ENCODE assay signal across 7 cellular contexts in genomic region chr16:21514474-21514840, GRCh38.
DNase-seq lines count a peak whose midpoint lies in the region; ATAC-seq and TF ChIP-seq lines count a peak whose summit lies in the region.
"Not testable (repeated sequence)": the region's sequence is repeated elsewhere in the genome, so short reads cannot be mapped to it uniquely, and the experiment has no call there.

No MANE protein-coding gene starts in this region.

- H3K9me3 Mint-ChIP-seq in activated T-cell treated with anti-CD3 and anti-CD28 coated beads, Interleukin-2, amount 50 U/mL, for 72 hours; chondrocyte (ENCODE audit: low read depth); nephron progenitor cell; stimulated activated memory B cell treated with anti-CD40 and anti-IgM and Interleukin-4, amounts not matched to agents 10 μg/mL and 1 μg/mL and 100 μg/mL, for 72 hours: not testable (repeated sequence)

- H3K4me3 ChIP-seq in GM12864 (ENCODE audit: low read depth, low read length): peak overlapping the region; percentile 50; the same call in 1 of the 2 replicates
- H3K4me3 ChIP-seq in RWPE2 (ENCODE audit: severe bottlenecking); left ventricle myocardium inferior: not testable (repeated sequence)

- peak overlapping the region; percentile 29 to 53 for H3K4me3 Mint-ChIP-seq in activated T-cell treated with anti-CD3 and anti-CD28 coated beads, Interleukin-2, amount 50 U/mL, for 72 hours
- not testable (repeated sequence) for H3K4me3 Mint-ChIP-seq in chondrocyte (ENCODE audit: unreplicated experiment)
- H3K4me3 Mint-ChIP-seq in nephron progenitor cell: peak overlapping the region; percentile 50
- peak overlapping the region; percentile 77 for H3K4me3 Mint-ChIP-seq in stimulated activated memory B cell treated with anti-CD40 and anti-IgM and Interleukin-4, amounts not matched to agents 10 μg/mL and 1 μg/mL and 100 μg/mL, for 72 hours

- H3K4me1 Mint-ChIP-seq in activated T-cell treated with anti-CD3 and anti-CD28 coated beads, Interleukin-2, amount 50 U/mL, for 72 hours (ENCODE audit: low read depth): peaks cover 79% of the 10 kb centered on the region
- H3K4me1 Mint-ChIP-seq in chondrocyte (ENCODE audit: low read depth) (peaks cover 78% of the 10 kb centered on the region), nephron progenitor cell (peaks cover 90% of the 10 kb centered on the region)
- H3K4me1 Mint-ChIP-seq in stimulated activated memory B cell treated with anti-CD40 and anti-IgM and Interleukin-4, amounts not matched to agents 10 μg/mL and 1 μg/mL and 100 μg/mL, for 72 hours: peaks cover 94% of the 10 kb centered on the region

- H3K27me3 ChIP-seq in RWPE2 (ENCODE audit: insufficient read depth, poor library complexity, severe bottlenecking); left ventricle myocardium inferior (ENCODE audit: low read depth): not testable (repeated sequence)

- not testable (repeated sequence) for H3K27me3 Mint-ChIP-seq in activated T-cell treated with anti-CD3 and anti-CD28 coated beads, Interleukin-2, amount 50 U/mL, for 72 hours (ENCODE audit: low read depth); chondrocyte (ENCODE audit: low read depth); nephron progenitor cell (ENCODE audit: low read depth, poor library complexity); stimulated activated memory B cell treated with anti-CD40 and anti-IgM and Interleukin-4, amounts not matched to agents 10 μg/mL and 1 μg/mL and 100 μg/mL, for 72 hours

- not testable (repeated sequence) for DNase-seq in GM12864 (ENCODE audit: low read depth); RWPE2 (ENCODE audit: low spot score); activated T-cell treated with anti-CD3 and anti-CD28 coated beads, Interleukin-2, amount 50 U/mL, for 72 hours; chondrocyte (ENCODE audit: low spot score); left ventricle myocardium inferior; nephron progenitor cell

- intact Hi-C loops in left ventricle myocardium inferior (cut with micrococcal nuclease): not testable (repeated sequence)

- H3K27ac ChIP-seq in RWPE2 (ENCODE audit: poor library complexity, severe bottlenecking) (peak overlapping the region; percentile 35), left ventricle myocardium inferior (replicated peaks) (peak overlapping the region; percentile 93)

- peaks cover 11 to 43% of the 10 kb centered on the region in 2 donors for H3K36me3 Mint-ChIP-seq in activated T-cell treated with anti-CD3 and anti-CD28 coated beads, Interleukin-2, amount 50 U/mL, for 72 hours (ENCODE audit: insufficient read depth in 2 of 2)
- not testable (repeated sequence) for H3K36me3 Mint-ChIP-seq in chondrocyte (ENCODE audit: low read depth); nephron progenitor cell (ENCODE audit: low read depth)
- peaks cover 60% of the 10 kb centered on the region for H3K36me3 Mint-ChIP-seq in stimulated activated memory B cell treated with anti-CD40 and anti-IgM and Interleukin-4, amounts not matched to agents 10 μg/mL and 1 μg/mL and 100 μg/mL, for 72 hours

- peaks cover 44% of the 10 kb centered on the region for H3K4me1 ChIP-seq in RWPE2 (ENCODE audit: insufficient read depth, poor library complexity, severe bottlenecking)
- peaks cover 95% of the 10 kb centered on the region for H3K4me1 ChIP-seq in left ventricle myocardium inferior

- H3K36me3 ChIP-seq in RWPE2 (ENCODE audit: low read depth): peaks cover 52% of the 10 kb centered on the region
- not testable (repeated sequence) for H3K36me3 ChIP-seq in left ventricle myocardium inferior

- H3K9me3 ChIP-seq in RWPE2 (ENCODE audit: severe bottlenecking); left ventricle myocardium inferior (replicated peaks): not testable (repeated sequence)

- TF ChIP-seq CTCF in GM12864 (IDR thresholded peaks at IDR 0.05; ENCODE audit: low read depth, low read length, missing control alignments); RWPE2 (IDR thresholded peaks at IDR 0.05; ENCODE audit: poor library complexity, severe bottlenecking); chondrocyte (IDR thresholded peaks at IDR 0.05); left ventricle myocardium inferior (IDR thresholded peaks at IDR 0.05; ENCODE audit: borderline replicate concordance); nephron progenitor cell (IDR thresholded peaks at IDR 0.05): not testable (repeated sequence)

- ATAC-seq in RWPE2 (ENCODE audit: low read depth); activated T-cell treated with anti-CD3 and anti-CD28 coated beads, Interleukin-2, amount 50 U/mL, for 72 hours (replicated peaks in 1 of 2); stimulated activated memory B cell treated with anti-CD40 and anti-IgM and Interleukin-4, amounts not matched to agents 10 μg/mL and 1 μg/mL and 100 μg/mL, for 72 hours: not testable (repeated sequence)

- H3K27ac Mint-ChIP-seq in activated T-cell treated with anti-CD3 and anti-CD28 coated beads, Interleukin-2, amount 50 U/mL, for 72 hours: peak overlapping the region; percentile 85
- peak overlapping the region; percentile 65 for H3K27ac Mint-ChIP-seq in chondrocyte (ENCODE audit: unreplicated experiment)
- peak overlapping the region; percentile 52 for H3K27ac Mint-ChIP-seq in nephron progenitor cell
- peak overlapping the region; percentile 93 for H3K27ac Mint-ChIP-seq in stimulated activated memory B cell treated with anti-CD40 and anti-IgM and Interleukin-4, amounts not matched to agents 10 μg/mL and 1 μg/mL and 100 μg/mL, for 72 hours
